10 cellular contexts compared by ENCODE assay signal in genomic region chr14:59541731-59542130, GRCh38. TPM values are rescaled to one million over a fixed set of nuclear protein-coding genes. Genes with fewer than 3 reads are reported as not detected.
"Had no signal": no experiment of that assay in that cellular context is flagged by ENCODE, and none has a peak within 500 bp of the region (broad histone marks: within the 10 kb centered on the region; RNA-seq: fewer than 3 reads in every experiment).

No MANE protein-coding gene starts in this region.

- H3K9me3 ChIP-seq: HAP-1 had no signal

- H3K27ac ChIP-seq: GM23248 had no signal

- H3K36me3 ChIP-seq: HAP-1 had no signal

- H3K9ac ChIP-seq: GM23248 had no signal

- DNase-seq: GM23248, GOT3, H7, IMR-90, KG1 had no signal

- H3K4me3 ChIP-seq: GM23248, HAP-1, K562 had no signal

- H3K4me1 ChIP-seq: HAP-1 had no signal

- H2AFZ ChIP-seq: GM23248 had no signal

- ATAC-seq: HCT116, K562 had no signal

RNA-seq across cellular contexts. Expression of gene CCDC175, which starts 34.9 kb away (rescaled TPM):
- total RNA-seq: GM23248, H4, H7, HT-29, IMR-90, K562 had no signal
